17 cellular contexts compared by ENCODE assay signal in the genomic region with DNA sequence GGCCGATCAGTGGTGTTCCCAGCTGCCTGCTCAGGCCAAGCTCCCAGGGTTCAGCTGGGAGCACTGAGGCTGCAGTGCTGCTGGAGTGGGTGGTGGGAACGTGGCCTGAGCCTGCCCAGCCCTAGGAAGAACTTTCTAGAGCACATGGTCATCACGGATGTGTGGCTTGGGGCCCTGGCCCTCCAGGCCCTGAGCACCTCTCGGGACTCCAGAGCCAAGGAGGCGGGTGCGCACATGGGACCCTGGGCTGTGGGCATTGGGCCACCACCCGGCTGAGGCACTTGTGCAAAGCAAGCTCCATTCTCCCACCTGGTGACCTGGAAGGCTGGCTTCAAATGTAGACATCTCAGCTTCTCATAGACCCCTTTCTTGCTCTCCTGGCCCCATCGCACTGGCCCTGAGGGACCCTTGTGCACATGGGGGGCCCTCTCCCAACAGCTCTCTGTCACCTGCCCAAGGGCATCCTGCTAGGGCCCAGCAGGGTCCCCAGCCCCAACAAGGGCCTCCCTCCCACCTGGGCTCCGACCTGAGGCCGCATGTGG. TPM values are rescaled to one million over a fixed set of nuclear protein-coding genes. Genes with fewer than 3 reads are reported as not detected.
A peak's percentile ranks its signal among the peaks of the same experiment; 100 is the strongest.
DNase-seq lines count a peak whose midpoint lies in the region; ATAC-seq, FAIRE-seq and TF ChIP-seq lines count a peak whose summit lies in the region.
"Had no signal": no experiment of that assay in that cellular context is flagged by ENCODE, and none has a peak within 500 bp of the region (broad histone marks: within the 10 kb centered on the region; RNA-seq: fewer than 3 reads in every experiment).

No MANE protein-coding gene starts in this region.

- DNase-seq in activated CD8-positive, alpha-beta memory T cell treated with anti-CD3 and anti-CD28 coated beads, Interleukin-2, amount 50 U/mL, for 48 hours = peak; percentile 46
- DNase-seq in activated CD8-positive, alpha-beta memory T cell treated with anti-CD3 and anti-CD28 coated beads for 24 hours = no peak
- peak; percentile 12 for DNase-seq in H54 (ENCODE audit: insufficient read length, low spot score)
- peak; percentile 17 for DNase-seq in epidermal melanocyte (ENCODE audit: insufficient read length, low spot score)
- DNase-seq in sciatic nerve (ENCODE audit: low spot score) = no peak
- DNase-seq in stimulated activated naive CD8-positive, alpha-beta T cell treated with anti-CD3 and anti-CD28 coated beads, Interleukin-15, Interleukin-2, amounts not matched to agents 100 U/mL and 50 U/mL, for 24 hours = no peak
- no peak for DNase-seq in AG08396 (ENCODE audit: low spot score)
- DNase-seq: activated CD4-positive, alpha-beta T cell treated with anti-CD3 and anti-CD28 coated beads for 1 hour; activated gamma-delta T cell treated with Interleukin-2 at 50 U/mL for 16 hours; CD4-positive, CD25-positive, alpha-beta regulatory T cell; effector memory CD8-positive, alpha-beta T cell; NCI-H1092; NCI-H524 had no signal

- TF ChIP-seq POLR2A in H54 (IDR thresholded peaks at IDR 0.05; ENCODE audit: low read depth, low read length) = no peak

- no peak for FAIRE-seq in H54 (lab: Jason Lieb, UNC)
- FAIRE-seq: A204.1, islet of Langerhans had no signal

- intact Hi-C loops in sciatic nerve (cut with DNase I) = no loop called here

- ATAC-seq in sciatic nerve (peak; percentile 11), HG03378 (IDR thresholded peaks at IDR 0.05; ENCODE audit: unreplicated experiment) (no peak)
- no peak for ATAC-seq in stimulated activated naive CD8-positive, alpha-beta T cell treated with anti-CD3 and anti-CD28 coated beads, Interleukin-15, Interleukin-2, amounts not matched to agents 100 U/mL and 50 U/mL, for 24 hours
- ATAC-seq: effector memory CD8-positive, alpha-beta T cell; stimulated activated effector memory CD8-positive, alpha-beta T cell treated with anti-CD3 and anti-CD28 coated beads, Interleukin-12 subunit alpha, Interleukin-12 subunit beta, amount 100 ng/mL, for 72 hours had no signal

RNA-seq across cellular contexts. Expression of a gene that starts 17.4 kb away (rescaled TPM):
- total RNA-seq in sciatic nerve = 18.5 TPM

RNA-seq across cellular contexts. Expression of a gene that starts 42.0 kb away (rescaled TPM):
- 4.0 TPM for total RNA-seq in sciatic nerve

Comparison
In these comparisons a context has a peak if more than half of its experiments do, and no peak if none do; other contexts are left out.
1. DNase-seq: peak in activated CD8-positive, alpha-beta memory T cell treated with anti-CD3 and anti-CD28 coated beads, Interleukin-2, amount 50 U/mL, for 48 hours (single experiment), H54 (single experiment) and epidermal melanocyte (single experiment); none in activated CD8-positive, alpha-beta memory T cell treated with anti-CD3 and anti-CD28 coated beads for 24 hours (single experiment), sciatic nerve (single experiment), stimulated activated naive CD8-positive, alpha-beta T cell treated with anti-CD3 and anti-CD28 coated beads, Interleukin-15, Interleukin-2, amounts not matched to agents 100 U/mL and 50 U/mL, for 24 hours (single experiment) and AG08396 (single experiment).